1 cellular context compared by ENCODE assay signal in the genomic region with DNA sequence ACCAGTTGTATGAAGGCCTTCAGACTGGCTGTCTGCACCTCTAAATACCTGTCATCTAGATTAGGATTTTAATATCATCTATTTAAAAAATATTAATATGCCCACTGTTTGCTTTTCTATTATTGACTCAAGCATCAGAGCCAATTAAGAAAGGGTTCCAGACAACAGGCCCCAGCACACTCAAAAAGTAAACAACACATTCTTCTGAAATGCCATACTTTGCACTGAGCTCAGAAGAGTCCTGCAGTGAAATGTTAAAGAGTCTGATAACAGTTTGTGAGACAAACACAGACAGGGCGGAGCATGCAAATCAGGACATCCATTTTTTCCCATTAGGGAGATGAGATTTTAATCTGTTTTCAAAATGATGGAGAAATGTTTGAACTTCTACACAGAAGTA.
TF ChIP-seq lines count a peak whose summit lies in the region.

No MANE protein-coding gene starts in this region.

TF ChIP-seq in HCT116, 20 proteins besides CTCF, POLR2A, EP300 and RAD21 (continued from another document):
- TF ChIP-seq, protein P1, sequence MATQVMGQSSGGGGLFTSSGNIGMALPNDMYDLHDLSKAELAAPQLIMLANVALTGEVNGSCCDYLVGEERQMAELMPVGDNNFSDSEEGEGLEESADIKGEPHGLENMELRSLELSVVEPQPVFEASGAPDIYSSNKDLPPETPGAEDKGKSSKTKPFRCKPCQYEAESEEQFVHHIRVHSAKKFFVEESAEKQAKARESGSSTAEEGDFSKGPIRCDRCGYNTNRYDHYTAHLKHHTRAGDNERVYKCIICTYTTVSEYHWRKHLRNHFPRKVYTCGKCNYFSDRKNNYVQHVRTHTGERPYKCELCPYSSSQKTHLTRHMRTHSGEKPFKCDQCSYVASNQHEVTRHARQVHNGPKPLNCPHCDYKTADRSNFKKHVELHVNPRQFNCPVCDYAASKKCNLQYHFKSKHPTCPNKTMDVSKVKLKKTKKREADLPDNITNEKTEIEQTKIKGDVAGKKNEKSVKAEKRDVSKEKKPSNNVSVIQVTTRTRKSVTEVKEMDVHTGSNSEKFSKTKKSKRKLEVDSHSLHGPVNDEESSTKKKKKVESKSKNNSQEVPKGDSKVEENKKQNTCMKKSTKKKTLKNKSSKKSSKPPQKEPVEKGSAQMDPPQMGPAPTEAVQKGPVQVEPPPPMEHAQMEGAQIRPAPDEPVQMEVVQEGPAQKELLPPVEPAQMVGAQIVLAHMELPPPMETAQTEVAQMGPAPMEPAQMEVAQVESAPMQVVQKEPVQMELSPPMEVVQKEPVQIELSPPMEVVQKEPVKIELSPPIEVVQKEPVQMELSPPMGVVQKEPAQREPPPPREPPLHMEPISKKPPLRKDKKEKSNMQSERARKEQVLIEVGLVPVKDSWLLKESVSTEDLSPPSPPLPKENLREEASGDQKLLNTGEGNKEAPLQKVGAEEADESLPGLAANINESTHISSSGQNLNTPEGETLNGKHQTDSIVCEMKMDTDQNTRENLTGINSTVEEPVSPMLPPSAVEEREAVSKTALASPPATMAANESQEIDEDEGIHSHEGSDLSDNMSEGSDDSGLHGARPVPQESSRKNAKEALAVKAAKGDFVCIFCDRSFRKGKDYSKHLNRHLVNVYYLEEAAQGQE (IDR thresholded peaks at IDR 0.05; ENCODE audit: low read depth): no peak
- TF ChIP-seq, protein P2, sequence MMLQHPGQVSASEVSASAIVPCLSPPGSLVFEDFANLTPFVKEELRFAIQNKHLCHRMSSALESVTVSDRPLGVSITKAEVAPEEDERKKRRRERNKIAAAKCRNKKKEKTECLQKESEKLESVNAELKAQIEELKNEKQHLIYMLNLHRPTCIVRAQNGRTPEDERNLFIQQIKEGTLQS (IDR thresholded peaks at IDR 0.05): no peak
- TF ChIP-seq, protein P3, sequence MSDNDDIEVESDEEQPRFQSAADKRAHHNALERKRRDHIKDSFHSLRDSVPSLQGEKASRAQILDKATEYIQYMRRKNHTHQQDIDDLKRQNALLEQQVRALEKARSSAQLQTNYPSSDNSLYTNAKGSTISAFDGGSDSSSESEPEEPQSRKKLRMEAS (IDR thresholded peaks at IDR 0.05): no peak
- no peak for TF ChIP-seq CBX3 (IDR thresholded peaks at IDR 0.05; ENCODE audit: low read depth)
- no peak for TF ChIP-seq EZH2 (IDR thresholded peaks at IDR 0.05)
- TF ChIP-seq, protein P4, sequence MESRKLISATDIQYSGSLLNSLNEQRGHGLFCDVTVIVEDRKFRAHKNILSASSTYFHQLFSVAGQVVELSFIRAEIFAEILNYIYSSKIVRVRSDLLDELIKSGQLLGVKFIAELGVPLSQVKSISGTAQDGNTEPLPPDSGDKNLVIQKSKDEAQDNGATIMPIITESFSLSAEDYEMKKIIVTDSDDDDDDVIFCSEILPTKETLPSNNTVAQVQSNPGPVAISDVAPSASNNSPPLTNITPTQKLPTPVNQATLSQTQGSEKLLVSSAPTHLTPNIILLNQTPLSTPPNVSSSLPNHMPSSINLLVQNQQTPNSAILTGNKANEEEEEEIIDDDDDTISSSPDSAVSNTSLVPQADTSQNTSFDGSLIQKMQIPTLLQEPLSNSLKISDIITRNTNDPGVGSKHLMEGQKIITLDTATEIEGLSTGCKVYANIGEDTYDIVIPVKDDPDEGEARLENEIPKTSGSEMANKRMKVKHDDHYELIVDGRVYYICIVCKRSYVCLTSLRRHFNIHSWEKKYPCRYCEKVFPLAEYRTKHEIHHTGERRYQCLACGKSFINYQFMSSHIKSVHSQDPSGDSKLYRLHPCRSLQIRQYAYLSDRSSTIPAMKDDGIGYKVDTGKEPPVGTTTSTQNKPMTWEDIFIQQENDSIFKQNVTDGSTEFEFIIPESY (IDR thresholded peaks at IDR 0.05; ENCODE audit: extremely low read depth, insufficient replicate concordance, low read length): no peak
